Comparison of ENCODE assay signal across 29 cellular contexts in the genomic region with DNA sequence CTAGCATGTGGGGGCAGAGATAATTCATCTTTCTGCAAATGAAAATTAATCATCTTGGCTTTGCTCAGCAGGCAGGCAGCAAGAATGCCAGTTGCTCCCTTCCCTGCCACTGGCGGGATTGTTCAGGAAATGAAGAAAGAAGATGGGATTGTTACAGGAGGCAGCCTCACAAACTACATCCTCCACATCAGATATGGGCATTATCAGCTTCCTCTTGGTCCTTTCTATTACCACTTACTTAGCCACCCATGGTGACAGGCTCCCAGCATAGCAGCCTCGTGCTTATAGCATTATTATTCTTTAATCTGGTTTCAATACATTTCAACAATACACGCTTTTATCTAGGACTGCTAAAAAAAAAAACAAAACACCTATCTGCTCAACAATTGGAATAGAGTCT.
DNase-seq lines count a peak whose midpoint lies in the region; TF ChIP-seq lines count a peak whose summit lies in the region.
"Had no signal": no experiment of that assay in that cellular context is flagged by ENCODE, and none has a peak within 500 bp of the region (broad histone marks: within the 10 kb centered on the region; RNA-seq: fewer than 3 reads in every experiment).

No MANE protein-coding gene starts in this region.

- no peaks in the 10 kb centered on the region for H3K9me3 ChIP-seq in neural cell (ENCODE audit: low read length)
- no peaks in the 10 kb centered on the region for H3K9me3 ChIP-seq in tibial artery
- H3K9me3 ChIP-seq: A549; BE2C; BLaER1; BLaER1 treated with 17β-estradiol and CSF1 and Interleukin-3, amounts not matched to agents 10 nM and 100 nM; Caco-2 had no signal

- no peak for TF ChIP-seq RAD21 in neural cell (conservative IDR thresholded peaks at IDR 0.05)

- H3K4me3 ChIP-seq in mesendoderm (ENCODE audit: low read length) (no peak overlapping the region), neural cell (ENCODE audit: low read length) (no peak overlapping the region), tibial artery (no peak overlapping the region)
- H3K4me3 ChIP-seq: A549; BLaER1; BLaER1 treated with 17β-estradiol and CSF1 and Interleukin-3, amounts not matched to agents 10 nM and 100 nM had no signal

- no peak for TF ChIP-seq CTCF in neural cell (IDR thresholded peaks at IDR 0.05; ENCODE audit: poor library complexity, severe bottlenecking)
- no peak for TF ChIP-seq CTCF in tibial artery (IDR thresholded peaks at IDR 0.05)

- H3K4ac ChIP-seq in mesendoderm (ENCODE audit: low read depth, low read length): no peak overlapping the region

- H3K27me3 ChIP-seq in mesendoderm (ENCODE audit: insufficient read depth, low read length, poor library complexity): no peaks in the 10 kb centered on the region
- no peaks in the 10 kb centered on the region for H3K27me3 ChIP-seq in neural cell (ENCODE audit: insufficient read depth, low read depth, low read length)
- H3K27me3 ChIP-seq in tibial artery: no peaks in the 10 kb centered on the region
- H3K27me3 ChIP-seq: BE2C; BLaER1; BLaER1 treated with 17β-estradiol and CSF1 and Interleukin-3, amounts not matched to agents 10 nM and 100 nM had no signal

- H3K27ac ChIP-seq in mesendoderm (ENCODE audit: low read depth, low read length) (no peak overlapping the region), neural cell (ENCODE audit: low read length) (no peak overlapping the region), tibial artery (no peak overlapping the region)
- H3K27ac ChIP-seq: 22Rv1; A549; BLaER1; BLaER1 treated with 17β-estradiol and CSF1 and Interleukin-3, amounts not matched to agents 10 nM and 100 nM; C4-2B had no signal

- H2AFZ ChIP-seq in neural cell (ENCODE audit: low read depth, low read length): no peak overlapping the region

- peaks cover 2% of the 10 kb centered on the region for H3K4me1 ChIP-seq in mesendoderm (ENCODE audit: control insufficient read depth, low read depth, low read length)
- no peaks in the 10 kb centered on the region for H3K4me1 ChIP-seq in tibial artery
- H3K4me1 ChIP-seq: A549; BE2C; BLaER1; BLaER1 treated with 17β-estradiol and CSF1 and Interleukin-3, amounts not matched to agents 10 nM and 100 nM; Caco-2 had no signal

- peak; percentile 79 for DNase-seq in mesendoderm
- DNase-seq in tibial artery: no peak
- DNase-seq in NCI-H1092 (lab: John Stamatoyannopoulos, UW): no peak
- DNase-seq: 8988T; ACHN; AML-193; BE2C; C1 segment of cervical spinal cord; Caco-2; Calu3; CD4-positive, alpha-beta memory T cell; CD4-positive, alpha-beta T cell; CD4-positive, CD25-positive, alpha-beta regulatory T cell; CD8-positive, alpha-beta memory T cell; CD8-positive, alpha-beta T cell; COR-L47; DMS 273 treated with DMSO at 0.1 percent for 48 hours; DMS153; DMS53; DMS79; DMS79 treated with DMSO at 0.1 percent for 48 hours; DND-41; EL had no signal

- no peak overlapping the region for H3K9ac ChIP-seq in mesendoderm (ENCODE audit: low read length)
- H3K9ac ChIP-seq in neural cell (ENCODE audit: low read length): no peak overlapping the region
- H3K9ac ChIP-seq: BLaER1; BLaER1 treated with 17β-estradiol and CSF1 and Interleukin-3, amounts not matched to agents 10 nM and 100 nM had no signal

- H3K79me1 ChIP-seq in mesendoderm (ENCODE audit: low read length): no peaks in the 10 kb centered on the region

- no peak overlapping the region for H4K5ac ChIP-seq in mesendoderm (ENCODE audit: low read length)

- H3K79me2 ChIP-seq in mesendoderm (ENCODE audit: control insufficient read depth, insufficient read depth, low read length) (no peaks in the 10 kb centered on the region), neural cell (replicated peaks; ENCODE audit: insufficient read depth, low read length) (no peaks in the 10 kb centered on the region)

- H3F3A ChIP-seq in neural cell (ENCODE audit: insufficient read depth, low read length, poor library complexity, severe bottlenecking): no peaks in the 10 kb centered on the region

- intact Hi-C loops in tibial artery (cut with DNase I; ENCODE audit: low total_unique reads): no loop called here

- no peak overlapping the region for H3K56ac ChIP-seq in mesendoderm (ENCODE audit: low read length)

- H4K8ac ChIP-seq in mesendoderm (ENCODE audit: low read depth, low read length): no peak overlapping the region

- no peak overlapping the region for H2BK15ac ChIP-seq in mesendoderm (replicated peaks; ENCODE audit: low read depth)

- H3K36me3 ChIP-seq in mesendoderm (ENCODE audit: control insufficient read depth, insufficient read depth, low read length) (no peaks in the 10 kb centered on the region), neural cell (ENCODE audit: insufficient read depth, low read length) (no peaks in the 10 kb centered on the region), tibial artery (no peaks in the 10 kb centered on the region)
- H3K36me3 ChIP-seq: BE2C; BLaER1; BLaER1 treated with 17β-estradiol and CSF1 and Interleukin-3, amounts not matched to agents 10 nM and 100 nM had no signal

- no peak for TF ChIP-seq EP300 in neural cell (conservative IDR thresholded peaks at IDR 0.05; ENCODE audit: poor library complexity, severe bottlenecking)

- H2BK5ac ChIP-seq in mesendoderm (ENCODE audit: low read length): no peak overlapping the region

- H3K23ac ChIP-seq in mesendoderm (ENCODE audit: low read length): no peak overlapping the region

- H2BK120ac ChIP-seq in mesendoderm (ENCODE audit: low read depth, low read length): no peak overlapping the region

- no CpG with 5 or more reads among the region's 3 CpGs for WGBS in mesendoderm (ENCODE audit: extremely low coverage, insufficient coverage, low lambda C conversion rate)

- H3K9me2 ChIP-seq in neural cell (ENCODE audit: insufficient read depth, low read length): no peaks in the 10 kb centered on the region

- no peak overlapping the region for H2AK5ac ChIP-seq in mesendoderm (ENCODE audit: low read length)

- no peaks in the 10 kb centered on the region for H4K20me1 ChIP-seq in neural cell (ENCODE audit: insufficient read depth)
- H4K20me1 ChIP-seq: BLaER1; BLaER1 treated with 17β-estradiol and CSF1 and Interleukin-3, amounts not matched to agents 10 nM and 100 nM had no signal

- no peak overlapping the region for H3K4me2 ChIP-seq in mesendoderm (ENCODE audit: low read length)
- H3K4me2 ChIP-seq in neural cell (ENCODE audit: low read length): no peak overlapping the region
- H3K4me2 ChIP-seq: A549; BLaER1; BLaER1 treated with 17β-estradiol and CSF1 and Interleukin-3, amounts not matched to agents 10 nM and 100 nM had no signal

- H3K18ac ChIP-seq in mesendoderm (ENCODE audit: low read length): no peak overlapping the region

TF ChIP-seq in neural cell, 6 proteins besides CTCF, POLR2A, EP300 and RAD21:
- TF ChIP-seq EZH2 (IDR thresholded peaks at IDR 0.05; ENCODE audit: borderline replicate concordance, insufficient read depth, low read length, poor library complexity, severe bottlenecking) (no peak), REST (IDR thresholded peaks at IDR 0.05; ENCODE audit: borderline replicate concordance) (peak; percentile 46), TAF1 (IDR thresholded peaks at IDR 0.05; ENCODE audit: low read depth) (no peak), POLR2AphosphoS5 (IDR thresholded peaks at IDR 0.05) (peak; percentile 55)
